ENCODE assay signal across 1 cellular context in the genomic region with DNA sequence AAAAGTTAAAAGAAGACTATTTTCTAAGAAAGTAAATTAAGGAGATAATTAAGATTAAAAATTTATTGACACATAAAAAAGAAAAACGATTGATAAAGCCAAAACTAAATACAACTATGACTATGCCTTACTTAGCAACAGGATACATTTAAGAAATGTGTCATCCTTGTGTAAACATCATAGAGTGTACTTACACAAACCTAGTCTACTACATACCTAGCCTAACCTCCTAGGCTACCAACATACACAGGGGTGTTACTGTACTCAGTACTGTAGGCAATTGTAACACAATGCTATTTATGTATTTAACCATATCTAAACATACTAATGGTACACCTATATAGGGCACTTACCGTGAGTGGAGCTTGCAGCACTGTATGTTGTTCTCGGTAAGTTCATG.
TF ChIP-seq lines count a peak whose summit lies in the region.

No MANE protein-coding gene starts in this region.

TF ChIP-seq in SK-N-SH, 30 proteins besides CTCF, POLR2A, EP300 and RAD21 (continued from another document):
- TF ChIP-seq SIN3A (IDR thresholded peaks at IDR 0.05; ENCODE audit: borderline replicate concordance, low read depth, low read length), result no peak
TF ChIP-seq in SK-N-SH: peak in this region for 0.
